8 cellular contexts compared by ENCODE assay signal in the genomic region with DNA sequence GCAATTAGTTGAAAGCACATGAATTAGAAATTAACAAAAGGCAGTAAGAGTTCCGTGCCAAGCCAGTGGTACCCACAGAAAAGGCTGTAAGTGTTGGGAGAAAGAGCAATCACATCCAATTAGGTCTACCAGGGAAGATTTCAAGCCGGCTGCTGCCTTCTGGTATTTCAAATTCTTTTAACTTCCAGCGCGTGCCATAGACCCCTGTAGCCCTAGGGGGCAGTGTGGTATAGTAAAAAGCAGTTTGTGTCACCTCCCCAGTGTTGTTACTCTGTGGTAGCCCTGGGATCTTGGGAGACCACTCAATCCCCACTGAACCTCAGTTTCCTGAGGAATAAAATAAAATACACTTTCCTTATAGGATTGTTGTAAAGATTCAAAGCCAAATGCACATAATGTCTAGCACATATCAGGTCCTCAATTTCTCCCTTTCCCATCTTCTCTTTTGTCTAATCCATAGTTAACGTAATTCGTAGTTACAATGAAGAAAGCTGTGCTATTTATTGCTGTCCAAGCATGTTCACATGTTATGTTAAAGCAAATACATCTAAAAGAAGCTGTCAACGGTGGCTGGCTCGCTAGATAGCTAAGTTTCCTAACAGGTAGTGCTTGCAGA.
DNase-seq lines count a peak whose midpoint lies in the region; ATAC-seq and TF ChIP-seq lines count a peak whose summit lies in the region.

No MANE protein-coding gene starts in this region.

- no peaks in the 10 kb centered on the region for H3K27me3 ChIP-seq in brain microvascular endothelial cell (replicated peaks)

- DNase-seq in AG08395 (ENCODE audit: low spot score) (peak; percentile 40), NCI-H2107 treated with DMSO at 0.1 percent for 48 hours (lab: John Stamatoyannopoulos, UW; ENCODE audit: unreplicated experiment) (peak; percentile 19), brain microvascular endothelial cell (peak; percentile 15), lung microvascular endothelial cell (ENCODE audit: low read depth in 2 of 2) (peak; percentile 11 to 59), NCI-H1048 (lab: John Stamatoyannopoulos, UW) (no peak)
- no peak for DNase-seq in activated naive CD4-positive, alpha-beta T cell treated with Interleukin-2 at 50 U/mL for 16 hours

- TF ChIP-seq CTCF in GM12875 (IDR thresholded peaks at IDR 0.05; ENCODE audit: borderline replicate concordance, insufficient read depth, low read depth, low read length): peak; percentile 57; the same call in 1 of the 2 replicates
- peak; percentile 83 for TF ChIP-seq CTCF in brain microvascular endothelial cell (IDR thresholded peaks at IDR 0.05; ENCODE audit: low read depth, low read length, missing control alignments)

- no peaks in the 10 kb centered on the region for H3K36me3 ChIP-seq in brain microvascular endothelial cell (replicated peaks)

- H3K27ac ChIP-seq in brain microvascular endothelial cell: no peak overlapping the region

- ATAC-seq in HG02885 (IDR thresholded peaks at IDR 0.05; ENCODE audit: poor library complexity, unreplicated experiment): peak; percentile 72

- in situ Hi-C loops in brain microvascular endothelial cell (cut with HindIII; ENCODE audit: low pct_ligation_motif_present, low sequenced_read_pairs): no loop called here

- H3K4me3 ChIP-seq in GM12875 (ENCODE audit: low read depth, low read length): no peak overlapping the region
- H3K4me3 ChIP-seq in brain microvascular endothelial cell (ENCODE audit: low read depth, low read length): no peak overlapping the region

Comparison
In these comparisons a context has a peak if more than half of its experiments do, and no peak if none do; other contexts are left out.
1. DNase-seq: peak in AG08395 (single experiment), NCI-H2107 treated with DMSO at 0.1 percent for 48 hours (single experiment), brain microvascular endothelial cell (single experiment) and lung microvascular endothelial cell (2 of 2); none in NCI-H1048 (single experiment) and activated naive CD4-positive, alpha-beta T cell treated with Interleukin-2 at 50 U/mL for 16 hours (single experiment).